In the genomic region with DNA sequence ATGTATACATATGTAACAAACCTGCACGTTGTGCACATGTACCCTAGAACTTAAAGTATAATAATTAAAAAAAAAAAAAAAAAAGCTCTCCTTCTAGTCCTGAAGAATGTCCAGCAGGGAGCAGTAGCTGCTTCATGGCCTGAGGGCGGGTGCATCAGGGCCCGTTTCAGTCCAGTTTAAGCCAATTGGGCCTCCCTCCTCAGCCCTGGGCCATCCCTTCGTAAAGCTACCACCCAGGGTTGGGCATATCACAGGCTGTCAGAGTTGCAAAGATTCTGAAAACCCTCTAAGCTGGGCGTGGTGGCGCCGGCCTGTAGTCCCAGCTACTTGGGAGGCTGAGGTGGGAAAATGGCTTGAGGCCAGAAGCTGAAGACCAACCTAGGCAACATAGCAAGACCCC, we compare ENCODE assay signal across 1 cellular context.
TF ChIP-seq lines count a peak whose summit lies in the region.

No MANE protein-coding gene starts in this region.

TF ChIP-seq in HepG2, 621 proteins besides CTCF, POLR2A, EP300 and RAD21:
- TF ChIP-seq, protein P1, sequence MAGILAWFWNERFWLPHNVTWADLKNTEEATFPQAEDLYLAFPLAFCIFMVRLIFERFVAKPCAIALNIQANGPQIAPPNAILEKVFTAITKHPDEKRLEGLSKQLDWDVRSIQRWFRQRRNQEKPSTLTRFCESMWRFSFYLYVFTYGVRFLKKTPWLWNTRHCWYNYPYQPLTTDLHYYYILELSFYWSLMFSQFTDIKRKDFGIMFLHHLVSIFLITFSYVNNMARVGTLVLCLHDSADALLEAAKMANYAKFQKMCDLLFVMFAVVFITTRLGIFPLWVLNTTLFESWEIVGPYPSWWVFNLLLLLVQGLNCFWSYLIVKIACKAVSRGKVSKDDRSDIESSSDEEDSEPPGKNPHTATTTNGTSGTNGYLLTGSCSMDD (CRISPR knock-in tag; IDR thresholded peaks at IDR 0.05) = no peak
- no peak for TF ChIP-seq ZMYM4 (CRISPR knock-in tag; IDR thresholded peaks at IDR 0.05)
- TF ChIP-seq NFIC (IDR thresholded peaks at IDR 0.05; ENCODE audit: low read length) = no peak
- TF ChIP-seq, protein P2, sequence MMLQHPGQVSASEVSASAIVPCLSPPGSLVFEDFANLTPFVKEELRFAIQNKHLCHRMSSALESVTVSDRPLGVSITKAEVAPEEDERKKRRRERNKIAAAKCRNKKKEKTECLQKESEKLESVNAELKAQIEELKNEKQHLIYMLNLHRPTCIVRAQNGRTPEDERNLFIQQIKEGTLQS (CRISPR knock-in tag; IDR thresholded peaks at IDR 0.05) = no peak
- TF ChIP-seq ZNF841 (CRISPR knock-in tag; IDR thresholded peaks at IDR 0.05; ENCODE audit: borderline replicate concordance) = no peak
- TF ChIP-seq, protein P3, sequence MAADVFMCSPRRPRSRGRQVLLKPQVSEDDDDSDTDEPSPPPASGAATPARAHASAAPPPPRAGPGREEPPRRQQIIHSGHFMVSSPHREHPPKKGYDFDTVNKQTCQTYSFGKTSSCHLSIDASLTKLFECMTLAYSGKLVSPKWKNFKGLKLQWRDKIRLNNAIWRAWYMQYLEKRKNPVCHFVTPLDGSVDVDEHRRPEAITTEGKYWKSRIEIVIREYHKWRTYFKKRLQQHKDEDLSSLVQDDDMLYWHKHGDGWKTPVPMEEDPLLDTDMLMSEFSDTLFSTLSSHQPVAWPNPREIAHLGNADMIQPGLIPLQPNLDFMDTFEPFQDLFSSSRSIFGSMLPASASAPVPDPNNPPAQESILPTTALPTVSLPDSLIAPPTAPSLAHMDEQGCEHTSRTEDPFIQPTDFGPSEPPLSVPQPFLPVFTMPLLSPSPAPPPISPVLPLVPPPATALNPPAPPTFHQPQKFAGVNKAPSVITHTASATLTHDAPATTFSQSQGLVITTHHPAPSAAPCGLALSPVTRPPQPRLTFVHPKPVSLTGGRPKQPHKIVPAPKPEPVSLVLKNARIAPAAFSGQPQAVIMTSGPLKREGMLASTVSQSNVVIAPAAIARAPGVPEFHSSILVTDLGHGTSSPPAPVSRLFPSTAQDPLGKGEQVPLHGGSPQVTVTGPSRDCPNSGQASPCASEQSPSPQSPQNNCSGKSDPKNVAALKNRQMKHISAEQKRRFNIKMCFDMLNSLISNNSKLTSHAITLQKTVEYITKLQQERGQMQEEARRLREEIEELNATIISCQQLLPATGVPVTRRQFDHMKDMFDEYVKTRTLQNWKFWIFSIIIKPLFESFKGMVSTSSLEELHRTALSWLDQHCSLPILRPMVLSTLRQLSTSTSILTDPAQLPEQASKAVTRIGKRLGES (CRISPR knock-in tag; IDR thresholded peaks at IDR 0.05; ENCODE audit: borderline replicate concordance) = no peak
- no peak for TF ChIP-seq ELF3 (CRISPR knock-in tag; IDR thresholded peaks at IDR 0.05)
- no peak for TF ChIP-seq ZNF253 (CRISPR knock-in tag; IDR thresholded peaks at IDR 0.05; ENCODE audit: borderline replicate concordance)
- no peak for TF ChIP-seq NAIF1 (CRISPR knock-in tag; IDR thresholded peaks at IDR 0.05; ENCODE audit: borderline replicate concordance)
- no peak for TF ChIP-seq SNAPC2 (CRISPR knock-in tag; IDR thresholded peaks at IDR 0.05)
- TF ChIP-seq ZNF562 (CRISPR knock-in tag; IDR thresholded peaks at IDR 0.05; ENCODE audit: borderline replicate concordance) = no peak
- no peak for TF ChIP-seq ZNF550 (CRISPR knock-in tag; IDR thresholded peaks at IDR 0.05; ENCODE audit: borderline replicate concordance)
- TF ChIP-seq HNRNPH1 (optimal IDR thresholded peaks at IDR 0.05; ENCODE audit: low read depth, low read length) = no peak
- TF ChIP-seq HNF4G (IDR thresholded peaks at IDR 0.05; ENCODE audit: borderline replicate concordance, low read depth, low read length) = no peak
- TF ChIP-seq HNF4G (CRISPR knock-in tag; IDR thresholded peaks at IDR 0.05; ENCODE audit: borderline replicate concordance, low read depth) = no peak
- TF ChIP-seq, protein P4, sequence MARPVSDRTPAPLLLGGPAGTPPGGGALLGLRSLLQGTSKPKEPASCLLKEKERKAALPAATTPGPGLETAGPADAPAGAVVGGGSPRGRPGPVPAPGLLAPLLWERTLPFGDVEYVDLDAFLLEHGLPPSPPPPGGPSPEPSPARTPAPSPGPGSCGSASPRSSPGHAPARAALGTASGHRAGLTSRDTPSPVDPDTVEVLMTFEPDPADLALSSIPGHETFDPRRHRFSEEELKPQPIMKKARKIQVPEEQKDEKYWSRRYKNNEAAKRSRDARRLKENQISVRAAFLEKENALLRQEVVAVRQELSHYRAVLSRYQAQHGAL (CRISPR knock-in tag; IDR thresholded peaks at IDR 0.05; ENCODE audit: not compliant biosample characterization) = no peak
